Comparison of ENCODE assay signal across 24 cellular contexts in genomic region chr10:104683567-104683966, GRCh38. TPM values are rescaled to one million over a fixed set of nuclear protein-coding genes. Genes with fewer than 3 reads are reported as not detected.
"Had no signal": no experiment of that assay in that cellular context is flagged by ENCODE, and none has a peak within 500 bp of the region (broad histone marks: within the 10 kb centered on the region; RNA-seq: fewer than 3 reads in every experiment).

No MANE protein-coding gene starts in this region.

- H3K4me3 ChIP-seq: breast epithelium, heart right ventricle, left ventricle myocardium inferior, mucosa of descending colon, ovary, right lobe of liver had no signal

- H3K27me3 ChIP-seq: ovary, right lobe of liver had no signal

- DNase-seq: central memory CD4-positive, alpha-beta T cell; cortex of kidney; erythroblast; foreskin melanocyte; heart right ventricle; left cardiac atrium; left ventricle myocardium inferior; mucosa of descending colon; naive thymus-derived CD8-positive, alpha-beta T cell; ovary; retina; right lobe of liver; stimulated activated CD4-positive, alpha-beta T cell treated with anti-CD3 and anti-CD28 coated beads, Interleukin-4, amount 100 ng/mL, for 1 hour; stimulated activated CD8-positive, alpha-beta memory T cell treated with anti-CD3 and anti-CD28 coated beads, Interleukin-4, amount 100 ng/mL, for 48 hours; stimulated activated naive CD8-positive, alpha-beta T cell treated with anti-CD3 and anti-CD28 coated beads, Interleukin-15, Interleukin-2, amounts not matched to agents 100 U/mL and 50 U/mL, for 24 hours had no signal

- H3K4me3 Mint-ChIP-seq: naive thymus-derived CD8-positive, alpha-beta T cell; stimulated activated effector memory CD8-positive, alpha-beta T cell treated with anti-CD3 and anti-CD28 coated beads, Interleukin-12 subunit alpha, Interleukin-12 subunit beta, amount 100 ng/mL, for 72 hours; type B pancreatic cell had no signal

- H3K36me3 ChIP-seq: breast epithelium, heart right ventricle, left ventricle myocardium inferior, ovary, right lobe of liver had no signal

- H3K27ac Mint-ChIP-seq: progenitor cell of endocrine pancreas; stimulated activated effector memory CD8-positive, alpha-beta T cell treated with anti-CD3 and anti-CD28 coated beads, Interleukin-12 subunit alpha, Interleukin-12 subunit beta, amount 100 ng/mL, for 72 hours; type B pancreatic cell had no signal

- H3K4me1 ChIP-seq: breast epithelium, heart right ventricle, left ventricle myocardium inferior, right lobe of liver had no signal

- H3K9me3 ChIP-seq: breast epithelium, heart right ventricle, left ventricle myocardium inferior, mucosa of descending colon, ovary, right lobe of liver had no signal

- H3K4me1 Mint-ChIP-seq: naive thymus-derived CD8-positive, alpha-beta T cell; stimulated activated effector memory CD8-positive, alpha-beta T cell treated with anti-CD3 and anti-CD28 coated beads, Interleukin-12 subunit alpha, Interleukin-12 subunit beta, amount 100 ng/mL, for 72 hours had no signal

- H3K36me3 Mint-ChIP-seq: naive thymus-derived CD8-positive, alpha-beta T cell; stimulated activated effector memory CD8-positive, alpha-beta T cell treated with anti-CD3 and anti-CD28 coated beads, Interleukin-12 subunit alpha, Interleukin-12 subunit beta, amount 100 ng/mL, for 72 hours; type B pancreatic cell had no signal

- H3K27ac ChIP-seq: breast epithelium, heart right ventricle, left ventricle myocardium inferior, ovary, right lobe of liver had no signal

- ATAC-seq: heart right ventricle; left cardiac atrium; mucosa of descending colon; naive thymus-derived CD8-positive, alpha-beta T cell; right lobe of liver; stimulated activated effector memory CD8-positive, alpha-beta T cell treated with anti-CD3 and anti-CD28 coated beads, Interleukin-12 subunit alpha, Interleukin-12 subunit beta, amount 100 ng/mL, for 72 hours; stimulated activated naive CD8-positive, alpha-beta T cell treated with anti-CD3 and anti-CD28 coated beads, Interleukin-15, Interleukin-2, amounts not matched to agents 100 U/mL and 50 U/mL, for 24 hours had no signal

- H3K9me3 Mint-ChIP-seq: stimulated activated effector memory CD8-positive, alpha-beta T cell treated with anti-CD3 and anti-CD28 coated beads, Interleukin-12 subunit alpha, Interleukin-12 subunit beta, amount 100 ng/mL, for 72 hours; type B pancreatic cell had no signal

RNA-seq across cellular contexts. Expression of gene SORCS3, which starts 42.5 kb away (rescaled TPM):
- total RNA-seq: chondrocyte; endothelial cell of umbilical vein; left cardiac atrium; lung microvascular endothelial cell; mesenteric fat pad; naive thymus-derived CD8-positive, alpha-beta T cell; right lobe of liver had no signal
- polyA plus RNA-seq: endothelial cell of umbilical vein, keratinocyte had no signal
